Comparison of ENCODE assay signal across 10 cellular contexts in the genomic region with DNA sequence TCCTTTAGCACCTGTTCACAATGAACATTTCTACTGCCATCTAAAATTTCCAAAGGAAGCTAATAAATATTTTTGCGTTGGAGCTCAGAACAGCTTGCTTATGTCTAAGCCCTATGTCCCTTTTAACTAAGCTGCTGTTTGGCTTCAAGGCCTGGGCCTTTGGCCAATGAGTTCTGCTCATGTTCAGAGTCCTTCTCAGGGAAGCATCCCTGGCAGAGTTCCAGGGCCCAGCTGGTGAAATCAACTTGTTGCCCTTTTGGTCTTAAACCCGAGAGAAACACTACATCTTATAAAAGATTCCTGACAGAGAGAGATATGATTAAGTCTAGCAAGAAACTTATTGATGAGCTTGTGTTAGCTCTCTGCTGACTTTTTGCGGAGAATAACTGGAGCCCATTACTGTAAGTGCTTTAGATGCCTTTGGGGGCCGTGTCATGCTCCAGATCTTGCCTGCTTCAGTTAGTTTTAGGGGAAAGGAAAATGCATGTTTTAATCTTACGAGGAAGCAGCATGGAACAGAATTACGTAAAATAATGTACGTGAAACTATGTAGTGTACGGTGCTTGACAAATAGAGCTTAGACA.
DNase-seq lines count a peak whose midpoint lies in the region; ATAC-seq, FAIRE-seq and TF ChIP-seq lines count a peak whose summit lies in the region.
"Had no signal": no experiment of that assay in that cellular context is flagged by ENCODE, and none has a peak within 500 bp of the region (broad histone marks: within the 10 kb centered on the region; RNA-seq: fewer than 3 reads in every experiment).

No MANE protein-coding gene starts in this region.

- H3K36me3 ChIP-seq in HepG2 (replicated peaks in 1 of 2; ENCODE audit: control insufficient read depth in 1 of 2, insufficient read depth in 2 of 2, low read length in 2 of 2): peaks cover 3 to 21% of the 10 kb centered on the region in 2 experiments; a peak in 3 of 5 replicates
- no peaks in the 10 kb centered on the region for H3K36me3 ChIP-seq in transverse colon

- H3K9me3 Mint-ChIP-seq in chondrocyte (ENCODE audit: low read depth): no peaks in the 10 kb centered on the region

- in situ Hi-C loops in HepG2 (cut with HindIII; ENCODE audit: extremely low pct_ligation_motif_present, low pct_unique_long_range_greater_than_20kb): no loop called here
- in situ Hi-C loops in transverse colon (cut with MboI; ENCODE audit: low pct_ligation_motif_present in 1 of 4, low pct_unique_long_range_greater_than_20kb in 1 of 4, low sequenced_read_pairs in 3 of 4): loop anchor here in 2 of 4 donors (10.0 to 25.0 kb wide), 2 partner anchors 338 to 355 kb away; no protein-coding TSS in a partner anchor

- TF ChIP-seq CTCF in chondrocyte (IDR thresholded peaks at IDR 0.05) (no peak), HepG2 (CRISPR knock-in tag; IDR thresholded peaks at IDR 0.05) (no peak), transverse colon (IDR thresholded peaks at IDR 0.05) (no peak)

- no peak overlapping the region for H3K9ac ChIP-seq in HepG2 (ENCODE audit: insufficient read depth, low read depth, low read length)

- FAIRE-seq in HepG2 (lab: Jason Lieb, UNC) (peak; percentile 36), HTR-8/SVneo (lab: Jason Lieb, UNC) (no peak)
- FAIRE-seq: A549 had no signal

- H3K27me3 ChIP-seq in HepG2 (ENCODE audit: control insufficient read depth in 1 of 2, insufficient read depth in 2 of 2, low read length in 2 of 2): no peaks in the 10 kb centered on the region
- H3K27me3 ChIP-seq in transverse colon: no peaks in the 10 kb centered on the region

- DNase-seq in NCI-H2029 (lab: John Stamatoyannopoulos, UW) (peak; percentile 61), NCI-H2029 treated with DMSO at 0.1 percent for 48 hours (lab: John Stamatoyannopoulos, UW) (no peak), chondrocyte (ENCODE audit: low spot score) (no peak), HepG2 (ENCODE audit: low spot score) (peak; percentile 29), transverse colon (peak; percentile 88), HTR-8/SVneo (ENCODE audit: insufficient read length, low spot score) (no peak), NCI-H187 (lab: John Stamatoyannopoulos, UW) (no peak)
- DNase-seq: NCI-H1436 had no signal

- no peak overlapping the region for H2AFZ ChIP-seq in HepG2 (ENCODE audit: low read length)

- H3K9me3 ChIP-seq in HepG2 (ENCODE audit: low read length) (no peaks in the 10 kb centered on the region), transverse colon (no peaks in the 10 kb centered on the region)
- H3K9me3 ChIP-seq: A549 had no signal

- H3K27ac ChIP-seq in HepG2 (ENCODE audit: extremely low read length, insufficient read depth, low read length) (no peak overlapping the region), transverse colon (peak overlapping the region; percentile 72 to 84 (median 81))
- H3K27ac ChIP-seq: A549 had no signal

- H3K4me3 Mint-ChIP-seq in chondrocyte (ENCODE audit: unreplicated experiment): no peak overlapping the region

- intact Hi-C loops in HepG2 (cut with micrococcal nuclease; ENCODE audit: unreplicated experiment): no loop called here
- intact Hi-C loops in transverse colon (cut with DNase I; ENCODE audit: low total_unique reads): no loop called here

- POLR2A ChIA-PET in HepG2 (lab: Yijun Ruan, JAX): no interaction called here

- CTCF ChIA-PET in HepG2 (lab: Yijun Ruan, JAX; ENCODE audit: low intra/inter-chr PET ratio, low total read pairs): no interaction called here

- H4K20me1 ChIP-seq in HepG2 (ENCODE audit: insufficient read depth, low read length): no peaks in the 10 kb centered on the region

- no peak for TF ChIP-seq RAD21 in HepG2 (CRISPR knock-in tag; IDR thresholded peaks at IDR 0.05)

- no peaks in the 10 kb centered on the region for H3K79me2 ChIP-seq in HepG2 (ENCODE audit: insufficient read depth, low read length)

- 89% methylated on average over 8 of the region's 8 CpGs for WGBS in HepG2 (ENCODE audit: low lambda C conversion rate)
- 28 to 55% methylated on average over 3 to 8 of the region's 8 CpGs for WGBS in transverse colon (ENCODE audit: low coverage in 1 of 2), 2 donors

- no peaks in the 10 kb centered on the region for H3K27me3 Mint-ChIP-seq in chondrocyte (ENCODE audit: low read depth)

- TF ChIP-seq POLR2A in HepG2 (IDR thresholded peaks at IDR 0.05; ENCODE audit: insufficient read depth in 1 of 2, low read depth in 2 of 2, low read length in 2 of 2) (no peak), transverse colon (IDR thresholded peaks at IDR 0.05) (no peak)

- H3K4me1 ChIP-seq in HepG2 (ENCODE audit: insufficient read depth, low read length) (no peaks in the 10 kb centered on the region), transverse colon (peaks cover 11 to 70% (median 40%) of the 10 kb centered on the region in 4 donors)

- BruUV-seq in HepG2 (replicated peaks; lab: Mats Ljungman, UMichigan): no TSS peak

- TF ChIP-seq EP300 in HepG2 (IDR thresholded peaks at IDR 0.05; ENCODE audit: low read depth in 2 of 2, low read length in 2 of 2) (no peak), HepG2 (CRISPR knock-in tag; IDR thresholded peaks at IDR 0.05; ENCODE audit: borderline replicate concordance) (no peak), transverse colon (IDR thresholded peaks at IDR 0.05; ENCODE audit: low read depth) (peak; percentile 42)

- H3K4me2 ChIP-seq in HepG2 (ENCODE audit: low read depth, low read length): no peak overlapping the region
- H3K4me2 ChIP-seq: A549 had no signal

- peaks cover 11% of the 10 kb centered on the region for H3K36me3 Mint-ChIP-seq in chondrocyte (ENCODE audit: low read depth)

- H3K4me3 ChIP-seq in HepG2 (replicated peaks in 1 of 3; ENCODE audit: insufficient read depth in 1 of 3, low read depth in 2 of 3, low read length in 3 of 3) (no peak overlapping the region), transverse colon (no peak overlapping the region)
- H3K4me3 ChIP-seq: A549 had no signal

- peak overlapping the region; percentile 56 for H3K27ac Mint-ChIP-seq in chondrocyte (ENCODE audit: unreplicated experiment)

- ATAC-seq in HepG2 (no peak), GM21717 (IDR thresholded peaks at IDR 0.05; ENCODE audit: unreplicated experiment) (no peak)
- ATAC-seq: A549 had no signal

- H3K4me1 Mint-ChIP-seq in chondrocyte (ENCODE audit: low read depth): peaks cover 16% of the 10 kb centered on the region

TF ChIP-seq in HepG2, 621 proteins besides CTCF, POLR2A, EP300 and RAD21:
- TF ChIP-seq, protein P1, sequence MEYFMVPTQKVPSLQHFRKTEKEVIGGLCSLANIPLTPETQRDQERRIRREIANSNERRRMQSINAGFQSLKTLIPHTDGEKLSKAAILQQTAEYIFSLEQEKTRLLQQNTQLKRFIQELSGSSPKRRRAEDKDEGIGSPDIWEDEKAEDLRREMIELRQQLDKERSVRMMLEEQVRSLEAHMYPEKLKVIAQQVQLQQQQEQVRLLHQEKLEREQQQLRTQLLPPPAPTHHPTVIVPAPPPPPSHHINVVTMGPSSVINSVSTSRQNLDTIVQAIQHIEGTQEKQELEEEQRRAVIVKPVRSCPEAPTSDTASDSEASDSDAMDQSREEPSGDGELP (IDR thresholded peaks at IDR 0.05; ENCODE audit: borderline replicate concordance, low read depth): peak; percentile 25; the same call in 1 of the 2 replicates
- no peak for TF ChIP-seq DMAP1 (CRISPR knock-in tag; IDR thresholded peaks at IDR 0.05)
- peak; percentile 35; the same call in 1 of the 2 replicates for TF ChIP-seq ZMYM4 (CRISPR knock-in tag; IDR thresholded peaks at IDR 0.05)
- TF ChIP-seq, protein P2, sequence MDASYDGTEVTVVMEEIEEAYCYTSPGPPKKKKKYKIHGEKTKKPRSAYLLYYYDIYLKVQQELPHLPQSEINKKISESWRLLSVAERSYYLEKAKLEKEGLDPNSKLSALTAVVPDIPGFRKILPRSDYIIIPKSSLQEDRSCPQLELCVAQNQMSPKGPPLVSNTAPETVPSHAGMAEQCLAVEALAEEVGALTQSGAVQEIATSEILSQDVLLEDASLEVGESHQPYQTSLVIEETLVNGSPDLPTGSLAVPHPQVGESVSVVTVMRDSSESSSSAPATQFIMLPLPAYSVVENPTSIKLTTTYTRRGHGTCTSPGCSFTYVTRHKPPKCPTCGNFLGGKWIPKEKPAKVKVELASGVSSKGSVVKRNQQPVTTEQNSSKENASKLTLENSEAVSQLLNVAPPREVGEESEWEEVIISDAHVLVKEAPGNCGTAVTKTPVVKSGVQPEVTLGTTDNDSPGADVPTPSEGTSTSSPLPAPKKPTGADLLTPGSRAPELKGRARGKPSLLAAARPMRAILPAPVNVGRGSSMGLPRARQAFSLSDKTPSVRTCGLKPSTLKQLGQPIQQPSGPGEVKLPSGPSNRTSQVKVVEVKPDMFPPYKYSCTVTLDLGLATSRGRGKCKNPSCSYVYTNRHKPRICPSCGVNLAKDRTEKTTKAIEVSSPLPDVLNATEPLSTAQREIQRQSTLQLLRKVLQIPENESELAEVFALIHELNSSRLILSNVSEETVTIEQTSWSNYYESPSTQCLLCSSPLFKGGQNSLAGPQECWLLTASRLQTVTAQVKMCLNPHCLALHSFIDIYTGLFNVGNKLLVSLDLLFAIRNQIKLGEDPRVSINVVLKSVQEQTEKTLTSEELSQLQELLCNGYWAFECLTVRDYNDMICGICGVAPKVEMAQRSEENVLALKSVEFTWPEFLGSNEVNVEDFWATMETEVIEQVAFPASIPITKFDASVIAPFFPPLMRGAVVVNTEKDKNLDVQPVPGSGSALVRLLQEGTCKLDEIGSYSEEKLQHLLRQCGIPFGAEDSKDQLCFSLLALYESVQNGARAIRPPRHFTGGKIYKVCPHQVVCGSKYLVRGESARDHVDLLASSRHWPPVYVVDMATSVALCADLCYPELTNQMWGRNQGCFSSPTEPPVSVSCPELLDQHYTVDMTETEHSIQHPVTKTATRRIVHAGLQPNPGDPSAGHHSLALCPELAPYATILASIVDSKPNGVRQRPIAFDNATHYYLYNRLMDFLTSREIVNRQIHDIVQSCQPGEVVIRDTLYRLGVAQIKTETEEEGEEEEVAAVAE (CRISPR knock-in tag; IDR thresholded peaks at IDR 0.05; ENCODE audit: borderline replicate concordance): peak; percentile 94

Comparison
In these comparisons a context has a peak if more than half of its experiments do, and no peak if none do; other contexts are left out.
1. DNase-seq: peak in NCI-H2029 (single experiment), HepG2 (single experiment) and transverse colon (single experiment); none in NCI-H2029 treated with DMSO at 0.1 percent for 48 hours (single experiment), chondrocyte (single experiment), HTR-8/SVneo (single experiment) and NCI-H187 (0 of 2).